9 cellular contexts compared by ENCODE assay signal in the genomic region with DNA sequence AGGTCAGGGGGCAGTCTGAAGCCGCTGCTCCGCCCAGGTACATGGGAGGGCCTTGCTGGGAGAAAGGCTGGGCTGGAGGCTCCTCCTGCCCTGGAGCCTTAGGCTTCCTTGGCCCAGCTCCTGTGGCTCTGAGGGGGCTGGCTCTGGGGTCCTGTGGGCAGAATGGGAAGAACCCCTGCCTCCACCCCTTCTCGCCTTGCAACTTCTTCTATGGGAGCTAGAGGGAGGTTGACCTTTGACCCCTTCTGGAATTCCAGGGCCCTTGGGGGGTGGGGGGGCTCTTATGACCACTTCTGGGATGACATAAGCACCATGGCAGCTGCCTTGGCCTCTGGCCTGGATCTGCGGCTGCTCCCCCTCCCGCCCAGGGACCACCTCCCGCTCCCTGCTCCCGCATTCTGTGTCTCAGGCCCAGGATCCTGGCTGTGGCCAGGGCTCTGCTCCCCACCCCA. TPM values are rescaled to one million over a fixed set of nuclear protein-coding genes. Genes with fewer than 3 reads are reported as not detected.
A peak's percentile ranks its signal among the peaks of the same experiment; 100 is the strongest.
DNase-seq lines count a peak whose midpoint lies in the region; ATAC-seq and TF ChIP-seq lines count a peak whose summit lies in the region.
"Had no signal": no experiment of that assay in that cellular context is flagged by ENCODE, and none has a peak within 500 bp of the region (broad histone marks: within the 10 kb centered on the region; RNA-seq: fewer than 3 reads in every experiment).

No MANE protein-coding gene starts in this region.

- peak overlapping the region; percentile 78 for H3K27ac ChIP-seq in subcutaneous abdominal adipose tissue (ENCODE audit: low read depth, low read length)

- H3K36me3 ChIP-seq in subcutaneous abdominal adipose tissue (ENCODE audit: control insufficient read depth in 5 of 5, insufficient read depth in 5 of 5, low read length in 5 of 5), result peaks cover 0 to 37% (median 11%) of the 10 kb centered on the region in 5 donors

- H3K9ac ChIP-seq in subcutaneous abdominal adipose tissue (ENCODE audit: low read length in 5 of 5), result peak overlapping the region in 4 of 5 donors; percentile 26 to 69 (median 62)

- DNase-seq in HK-2 (ENCODE audit: unreplicated experiment) (peak; percentile 75), choroid plexus epithelial cell (ENCODE audit: low read depth) (peak; percentile 98), left colon (peak in 1 of 2 donors; percentile 28), GM19238 (ENCODE audit: insufficient read length, low spot score) (no peak), NCI-H82 (lab: John Stamatoyannopoulos, UW) (no peak)
- DNase-seq: activated B cell treated with CpG ODN at 0.5 μM for 24 hours had no signal

- H3K9me3 ChIP-seq in subcutaneous abdominal adipose tissue (ENCODE audit: control insufficient read depth in 5 of 5, low read length in 5 of 5), result no peaks in the 10 kb centered on the region

- H3K4me3 ChIP-seq in choroid plexus epithelial cell (ENCODE audit: low read depth, low read length) (peak overlapping the region; percentile 8), subcutaneous abdominal adipose tissue (ENCODE audit: low read depth in 1 of 5, low read length in 5 of 5) (no peak overlapping the region)

- no peak for TF ChIP-seq CTCF in choroid plexus epithelial cell (conservative IDR thresholded peaks at IDR 0.05; ENCODE audit: low read depth, low read length)

- intact Hi-C loops in left colon (cut with DNase I, micrococcal nuclease), result loop anchor here (10.0 kb wide), 2 partner anchors 339 to 349 kb away; no protein-coding TSS in a partner anchor

- H3K4me1 ChIP-seq in subcutaneous abdominal adipose tissue (ENCODE audit: control insufficient read depth in 5 of 5, insufficient read depth in 5 of 5, low read length in 5 of 5), result peaks cover 22 to 62% (median 59%) of the 10 kb centered on the region in 5 donors

- peak; percentile 21 for ATAC-seq in left colon
- ATAC-seq in GM21423 (IDR thresholded peaks at IDR 0.05; ENCODE audit: unreplicated experiment), result no peak
- ATAC-seq in GM21723 (IDR thresholded peaks at IDR 0.05; ENCODE audit: unreplicated experiment), result no peak

- H3K27me3 ChIP-seq in subcutaneous abdominal adipose tissue (ENCODE audit: control insufficient read depth in 5 of 5, insufficient read depth in 4 of 5, low read length in 5 of 5), result no peaks in the 10 kb centered on the region

RNA-seq across cellular contexts. Expression of a gene that starts 32.2 kb away (rescaled TPM):
- 1 to 10 TPM; 4.3 to 8.8 TPM for total RNA-seq in left colon

RNA-seq across cellular contexts. Expression of a gene that starts 34.7 kb away (rescaled TPM):
- 10 to 100 TPM; 90.8 to 91.9 TPM for total RNA-seq in left colon

RNA-seq across cellular contexts. Expression of a gene that starts 35.3 kb away (rescaled TPM):
- total RNA-seq in left colon, result 10 to 100 TPM; 62.4 to 76.1 TPM

Comparison
In these comparisons a context has a peak if more than half of its experiments do, and no peak if none do; other contexts are left out.
1. DNase-seq: peak in HK-2 (single experiment) and choroid plexus epithelial cell (single experiment); none in GM19238 (single experiment) and NCI-H82 (single experiment).